In the genomic region with DNA sequence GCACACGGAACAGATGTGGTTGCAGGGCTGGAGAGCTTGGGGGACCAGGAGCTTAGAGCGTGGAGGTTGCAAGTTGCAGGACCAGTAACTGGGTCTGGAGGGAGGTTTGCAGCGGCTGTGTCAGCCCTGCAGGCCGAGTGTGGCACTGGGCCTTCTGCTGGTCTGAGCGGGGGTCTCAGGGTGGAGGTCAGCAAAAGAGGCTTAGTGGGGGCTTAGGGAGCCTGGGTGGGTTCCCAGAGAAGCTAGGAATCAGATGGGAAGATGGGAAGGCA, we compare ENCODE assay signal across 1 cellular context.
TF ChIP-seq lines count a peak whose summit lies in the region.

No MANE protein-coding gene starts in this region.

TF ChIP-seq in HEK293, 187 proteins besides CTCF, POLR2A, EP300 and RAD21 (continued from another document):
- TF ChIP-seq, protein P1, sequence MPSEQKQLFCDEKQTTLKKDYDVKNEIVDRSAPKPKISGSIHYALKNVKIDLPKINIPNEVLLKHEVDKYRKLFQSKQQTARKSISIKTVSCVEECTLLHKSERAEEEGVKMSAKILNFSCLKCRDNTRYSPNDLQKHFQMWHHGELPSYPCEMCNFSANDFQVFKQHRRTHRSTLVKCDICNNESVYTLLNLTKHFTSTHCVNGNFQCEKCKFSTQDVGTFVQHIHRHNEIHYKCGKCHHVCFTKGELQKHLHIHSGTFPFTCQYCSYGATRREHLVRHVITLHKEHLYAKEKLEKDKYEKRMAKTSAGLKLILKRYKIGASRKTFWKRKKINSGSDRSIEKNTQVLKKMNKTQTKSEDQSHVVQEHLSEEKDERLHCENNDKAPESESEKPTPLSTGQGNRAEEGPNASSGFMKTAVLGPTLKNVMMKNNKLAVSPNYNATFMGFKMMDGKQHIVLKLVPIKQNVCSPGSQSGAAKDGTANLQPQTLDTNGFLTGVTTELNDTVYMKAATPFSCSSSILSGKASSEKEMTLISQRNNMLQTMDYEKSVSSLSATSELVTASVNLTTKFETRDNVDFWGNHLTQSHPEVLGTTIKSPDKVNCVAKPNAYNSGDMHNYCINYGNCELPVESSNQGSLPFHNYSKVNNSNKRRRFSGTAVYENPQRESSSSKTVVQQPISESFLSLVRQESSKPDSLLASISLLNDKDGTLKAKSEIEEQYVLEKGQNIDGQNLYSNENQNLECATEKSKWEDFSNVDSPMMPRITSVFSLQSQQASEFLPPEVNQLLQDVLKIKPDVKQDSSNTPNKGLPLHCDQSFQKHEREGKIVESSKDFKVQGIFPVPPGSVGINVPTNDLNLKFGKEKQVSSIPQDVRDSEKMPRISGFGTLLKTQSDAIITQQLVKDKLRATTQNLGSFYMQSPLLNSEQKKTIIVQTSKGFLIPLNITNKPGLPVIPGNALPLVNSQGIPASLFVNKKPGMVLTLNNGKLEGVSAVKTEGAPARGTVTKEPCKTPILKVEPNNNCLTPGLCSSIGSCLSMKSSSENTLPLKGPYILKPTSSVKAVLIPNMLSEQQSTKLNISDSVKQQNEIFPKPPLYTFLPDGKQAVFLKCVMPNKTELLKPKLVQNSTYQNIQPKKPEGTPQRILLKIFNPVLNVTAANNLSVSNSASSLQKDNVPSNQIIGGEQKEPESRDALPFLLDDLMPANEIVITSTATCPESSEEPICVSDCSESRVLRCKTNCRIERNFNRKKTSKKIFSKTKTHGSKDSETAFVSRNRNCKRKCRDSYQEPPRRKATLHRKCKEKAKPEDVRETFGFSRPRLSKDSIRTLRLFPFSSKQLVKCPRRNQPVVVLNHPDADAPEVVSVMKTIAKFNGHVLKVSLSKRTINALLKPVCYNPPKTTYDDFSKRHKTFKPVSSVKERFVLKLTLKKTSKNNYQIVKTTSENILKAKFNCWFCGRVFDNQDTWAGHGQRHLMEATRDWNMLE (tag by site-specific recombination; conservative IDR thresholded peaks at IDR 0.05; ENCODE audit: low read depth) = no peak
- peak; percentile 3; the same call in 1 of the 2 replicates for TF ChIP-seq BCL11B (tag by site-specific recombination; IDR thresholded peaks at IDR 0.05; ENCODE audit: low read depth)
